ENCODE assay signal across 24 cellular contexts in genomic region chr4:122622400-122622799, GRCh38. TPM values are rescaled to one million over a fixed set of nuclear protein-coding genes. Genes with fewer than 3 reads are reported as not detected.
"Had no signal": no experiment of that assay in that cellular context is flagged by ENCODE, and none has a peak within 500 bp of the region (broad histone marks: within the 10 kb centered on the region; RNA-seq: fewer than 3 reads in every experiment).

No MANE protein-coding gene starts in this region.

- H3K36me3 Mint-ChIP-seq: T-cell had no signal

- H3K27me3 ChIP-seq: brain microvascular endothelial cell, cardiac muscle cell had no signal

- H3K4me3 Mint-ChIP-seq: activated B cell treated with CpG ODN at 0.5 μM for 24 hours; activated naive CD8-positive, alpha-beta T cell; T-cell had no signal

- H3K9me3 Mint-ChIP-seq: activated B cell treated with CpG ODN at 0.5 μM for 24 hours, T-cell had no signal

- H3K4me3 ChIP-seq: cardiac muscle cell, SK-N-MC had no signal

- H3K4me1 Mint-ChIP-seq: activated B cell treated with CpG ODN at 0.5 μM for 24 hours had no signal

- ATAC-seq: Panc1, Right ventricle myocardium inferior, T-cell had no signal

- DNase-seq: activated B cell treated with CpG ODN at 0.5 μM for 24 hours; activated CD4-positive, alpha-beta T cell treated with anti-CD3 and anti-CD28 coated beads, Interleukin-2, amount 50 U/mL, for 4 hours; activated CD8-positive, alpha-beta memory T cell treated with anti-CD3 and anti-CD28 coated beads for 24 hours; activated naive CD4-positive, alpha-beta T cell treated with Interleukin-2 at 50 U/mL for 16 hours; amygdala; brain microvascular endothelial cell; MM.1S; NCI-H1105; NCI-H1436; NCI-H1694 treated with DMSO at 0.1 percent for 48 hours; NCI-H2029 treated with DMSO at 0.1 percent for 48 hours; NCI-H345; NCI-H510A; NCI-H526 treated with DMSO at 0.1 percent for 48 hours; NCI-H82; RPMI8226; T-cell had no signal

- H3K36me3 ChIP-seq: brain microvascular endothelial cell, cardiac muscle cell had no signal

- H3K27ac Mint-ChIP-seq: activated B cell treated with CpG ODN at 0.5 μM for 24 hours; activated naive CD8-positive, alpha-beta T cell; T-cell had no signal

- H3K27me3 Mint-ChIP-seq: activated naive CD8-positive, alpha-beta T cell had no signal

RNA-seq across cellular contexts. Expression of gene IL21, which starts 1.5 kb away (rescaled TPM):
- total RNA-seq: activated B cell treated with CpG ODN at 0.5 μM for 24 hours, astrocyte, cardiac muscle cell, OCI-LY7, Right ventricle myocardium inferior had no signal
